Comparison of ENCODE assay signal across 3 cellular contexts in genomic region chr9:35639241-35639640, GRCh38. TPM values are rescaled to one million over a fixed set of nuclear protein-coding genes. Genes with fewer than 3 reads are reported as not detected.
"Had no signal": no experiment of that assay in that cellular context is flagged by ENCODE, and none has a peak within 500 bp of the region (broad histone marks: within the 10 kb centered on the region; RNA-seq: fewer than 3 reads in every experiment).

No MANE protein-coding gene starts in this region.

RNA-seq across cellular contexts. Expression of gene SIT1, which starts 11.5 kb away (rescaled TPM):
- total RNA-seq: gastrocnemius medialis, mammary epithelial cell had no signal
- polyA plus RNA-seq: mammary epithelial cell, neural cell had no signal

RNA-seq across cellular contexts. Expression of gene RMRP, which starts 18.6 kb away (rescaled TPM):
- polyA plus RNA-seq: neural cell had no signal

RNA-seq across cellular contexts. Expression of gene CD72, which starts 21.0 kb away (rescaled TPM):
- polyA plus RNA-seq: neural cell had no signal
